ENCODE assay signal across 2 cellular contexts in the genomic region with DNA sequence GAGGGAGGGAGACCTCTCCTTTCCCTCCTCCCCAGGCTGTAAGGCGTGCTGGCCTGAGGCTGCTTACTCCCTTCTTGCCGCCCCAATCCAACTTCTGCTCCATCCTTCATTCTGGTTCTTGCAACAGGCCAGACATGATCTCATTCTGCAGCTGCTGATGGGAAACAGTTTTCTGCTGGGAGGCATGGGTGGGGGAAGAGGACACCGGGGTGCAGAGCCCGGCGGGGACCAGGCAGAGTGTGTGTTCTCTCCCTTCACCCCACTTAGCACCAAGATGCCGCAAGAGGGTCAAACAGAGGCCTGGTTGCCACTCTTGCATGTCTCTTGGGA.
TF ChIP-seq lines count a peak whose summit lies in the region.

No MANE protein-coding gene starts in this region.

TF ChIP-seq in HepG2, 621 proteins besides CTCF, POLR2A, EP300 and RAD21 (continues in another document):
- TF ChIP-seq KDM2A (CRISPR knock-in tag; IDR thresholded peaks at IDR 0.05; ENCODE audit: borderline replicate concordance, low read depth) (no peak), BRD4 (CRISPR knock-in tag; IDR thresholded peaks at IDR 0.05) (no peak), MAFF (IDR thresholded peaks at IDR 0.05; ENCODE audit: low read depth, low read length) (no peak), LRRFIP1 (CRISPR knock-in tag; conservative IDR thresholded peaks at IDR 0.05) (no peak), NR0B2 (CRISPR knock-in tag; IDR thresholded peaks at IDR 0.05) (no peak), PLSCR1 (CRISPR knock-in tag; IDR thresholded peaks at IDR 0.05; ENCODE audit: borderline replicate concordance) (no peak), SRF (IDR thresholded peaks at IDR 0.05; ENCODE audit: low read depth, low read length) (no peak), ZFAT (CRISPR knock-in tag; conservative IDR thresholded peaks at IDR 0.05) (no peak), MLLT10 (CRISPR knock-in tag; IDR thresholded peaks at IDR 0.05) (no peak), ZNF609 (CRISPR knock-in tag; IDR thresholded peaks at IDR 0.05; ENCODE audit: borderline replicate concordance) (no peak), GFI1 (CRISPR knock-in tag; IDR thresholded peaks at IDR 0.05; ENCODE audit: borderline replicate concordance) (no peak), ZNF747 (CRISPR knock-in tag; IDR thresholded peaks at IDR 0.05; ENCODE audit: borderline replicate concordance) (no peak)
- TF ChIP-seq, protein P1, sequence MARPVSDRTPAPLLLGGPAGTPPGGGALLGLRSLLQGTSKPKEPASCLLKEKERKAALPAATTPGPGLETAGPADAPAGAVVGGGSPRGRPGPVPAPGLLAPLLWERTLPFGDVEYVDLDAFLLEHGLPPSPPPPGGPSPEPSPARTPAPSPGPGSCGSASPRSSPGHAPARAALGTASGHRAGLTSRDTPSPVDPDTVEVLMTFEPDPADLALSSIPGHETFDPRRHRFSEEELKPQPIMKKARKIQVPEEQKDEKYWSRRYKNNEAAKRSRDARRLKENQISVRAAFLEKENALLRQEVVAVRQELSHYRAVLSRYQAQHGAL (CRISPR knock-in tag; IDR thresholded peaks at IDR 0.05; ENCODE audit: not compliant biosample characterization) = no peak
- TF ChIP-seq, protein P2, sequence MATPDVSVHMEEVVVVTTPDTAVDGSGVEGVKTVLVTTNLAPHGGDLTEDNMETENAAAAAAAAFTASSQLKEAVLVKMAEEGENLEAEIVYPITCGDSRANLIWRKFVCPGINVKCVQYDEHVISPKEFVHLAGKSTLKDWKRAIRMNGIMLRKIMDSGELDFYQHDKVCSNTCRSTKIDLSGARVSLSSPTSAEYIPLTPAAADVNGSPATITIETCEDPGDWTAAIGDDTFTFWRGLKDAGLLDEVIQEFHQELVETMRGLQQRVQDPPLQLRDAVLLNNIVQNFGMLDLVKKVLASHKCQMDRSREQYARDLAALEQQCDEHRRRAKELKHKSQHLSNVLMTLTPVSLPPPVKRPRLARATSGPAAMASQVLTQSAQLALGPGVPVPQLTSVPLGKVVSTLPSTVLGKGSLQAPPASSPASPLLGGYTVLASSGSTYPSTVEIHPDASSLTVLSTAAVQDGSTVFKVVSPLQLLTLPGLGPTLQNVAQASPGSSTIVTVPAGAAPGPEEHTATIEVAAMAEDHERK (CRISPR knock-in tag; IDR thresholded peaks at IDR 0.05; ENCODE audit: low read depth) = no peak

TF ChIP-seq in GM12891, 5 proteins besides CTCF, POLR2A, EP300 and RAD21:
- TF ChIP-seq POLR2AphosphoS5 (IDR thresholded peaks at IDR 0.05; ENCODE audit: low read depth, low read length) = no peak
- TF ChIP-seq TAF1 (IDR thresholded peaks at IDR 0.05; ENCODE audit: low read depth, low read length) = no peak
- TF ChIP-seq SPI1 (IDR thresholded peaks at IDR 0.05; ENCODE audit: low read depth, low read length) = no peak
- TF ChIP-seq PAX5 (IDR thresholded peaks at IDR 0.05; ENCODE audit: insufficient read depth, low read length, severe bottlenecking) = no peak
- no peak for TF ChIP-seq POU2F2 (IDR thresholded peaks at IDR 0.05; ENCODE audit: low read depth, low read length)
